In the genomic region with DNA sequence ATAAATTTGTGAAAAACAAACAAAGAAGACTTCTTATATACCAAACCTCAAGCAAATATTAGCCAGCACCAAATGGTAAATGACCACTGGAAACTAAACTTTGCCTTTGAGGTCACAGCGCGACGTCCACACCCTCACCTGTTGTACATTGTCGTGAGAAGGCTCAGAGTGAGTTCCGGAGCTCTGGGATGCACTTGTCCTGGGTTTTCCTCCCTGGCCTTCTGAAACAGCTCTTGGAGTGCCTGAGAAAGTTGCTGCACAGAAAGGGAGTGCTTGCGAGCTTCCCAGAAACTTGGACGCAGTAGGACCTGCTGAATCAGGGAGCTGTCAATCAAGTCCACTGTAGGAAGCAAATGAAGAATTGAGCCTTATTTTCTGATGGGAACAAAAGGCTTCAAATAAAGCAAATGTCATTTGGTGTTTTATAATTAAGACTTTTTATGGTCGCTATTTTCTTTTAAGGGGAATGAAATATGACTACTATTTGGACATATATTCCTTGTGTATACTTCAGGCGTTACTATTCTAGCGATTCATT, we compare ENCODE assay signal across 33 cellular contexts. TPM values are rescaled to one million over a fixed set of nuclear protein-coding genes. Genes with fewer than 3 reads are reported as not detected.
"Had no signal": no experiment of that assay in that cellular context is flagged by ENCODE, and none has a peak within 500 bp of the region (broad histone marks: within the 10 kb centered on the region; RNA-seq: fewer than 3 reads in every experiment).

No MANE protein-coding gene starts in this region.

- H3K4me3 ChIP-seq: Peyer's patch, SJSA1 had no signal

- H3K4me3 Mint-ChIP-seq: activated CD4-positive, alpha-beta T cell treated with anti-CD3 and anti-CD28 coated beads for 36 hours; activated CD4-positive, alpha-beta T cell treated with anti-CD3 and anti-CD28 coated beads, Interleukin-2, amount 10 ng/mL, durations not matched to agents 7 days and 5 days; activated CD8-positive, alpha-beta T cell treated with anti-CD3 and anti-CD28 coated beads, Interleukin-2, amount 10 ng/mL, durations not matched to agents 7 days and 5 days; activated naive CD8-positive, alpha-beta T cell treated with anti-CD3 and anti-CD28 coated beads for 36 hours; activated T-cell treated with anti-CD3 and anti-CD28 coated beads, Interleukin-2, amount 50 U/mL, for 24 hours; T-helper 1 cell treated with Interleukin-12 subunit alpha and Interleukin-12 subunit beta and Interleukin-4 antibody, amounts not matched to agents 30 μg/mL and 1 μg/mL, for 36 hours; T-helper 2 cell treated with Interferon-gamma antibody and Interleukin-4, amounts not matched to agents 5 μg/mL and 100 μg/mL, for 36 hours; WTC11 had no signal

- H3K27me3 ChIP-seq: brain microvascular endothelial cell, Peyer's patch had no signal

- H3K27ac ChIP-seq: brain microvascular endothelial cell, KMS-11, Peyer's patch, SJSA1 had no signal

- H3K36me3 Mint-ChIP-seq: activated naive CD8-positive, alpha-beta T cell treated with anti-CD3 and anti-CD28 coated beads for 36 hours; WTC11 had no signal

- ATAC-seq: activated CD4-positive, alpha-beta T cell treated with anti-CD3 and anti-CD28 coated beads for 36 hours; activated CD4-positive, CD25-positive, alpha-beta regulatory T cell treated with anti-CD3 and anti-CD28 coated beads, Interleukin-2, amount 50 U/mL, for 24 hours; activated CD8-positive, alpha-beta T cell treated with anti-CD3 and anti-CD28 coated beads, Interleukin-2, amount 10 ng/mL, durations not matched to agents 7 days and 5 days; PC-3; WTC11 had no signal

- H3K36me3 ChIP-seq: brain microvascular endothelial cell, Peyer's patch, SJSA1 had no signal

- H3K9me2 ChIP-seq: SK-N-SH had no signal

- H3K9me3 Mint-ChIP-seq: activated CD4-positive, alpha-beta T cell treated with anti-CD3 and anti-CD28 coated beads, Interleukin-2, amount 10 ng/mL, durations not matched to agents 7 days and 5 days; activated naive CD8-positive, alpha-beta T cell treated with anti-CD3 and anti-CD28 coated beads for 36 hours; activated T-cell treated with anti-CD3 and anti-CD28 coated beads, Interleukin-2, amount 50 U/mL, for 24 hours; T-helper 1 cell treated with Interleukin-12 subunit alpha and Interleukin-12 subunit beta and Interleukin-4 antibody, amounts not matched to agents 30 μg/mL and 1 μg/mL, for 36 hours; T-helper 2 cell treated with Interferon-gamma antibody and Interleukin-4, amounts not matched to agents 5 μg/mL and 100 μg/mL, for 36 hours; WTC11 had no signal

- H3K27ac Mint-ChIP-seq: activated CD4-positive, alpha-beta T cell treated with anti-CD3 and anti-CD28 coated beads for 36 hours; activated CD4-positive, alpha-beta T cell treated with anti-CD3 and anti-CD28 coated beads, Interleukin-2, amount 10 ng/mL, durations not matched to agents 7 days and 5 days; activated CD8-positive, alpha-beta T cell treated with anti-CD3 and anti-CD28 coated beads, Interleukin-2, amount 10 ng/mL, durations not matched to agents 7 days and 5 days; activated naive CD8-positive, alpha-beta T cell treated with anti-CD3 and anti-CD28 coated beads for 36 hours; activated T-cell treated with anti-CD3 and anti-CD28 coated beads, Interleukin-2, amount 50 U/mL, for 24 hours; T-helper 1 cell treated with Interleukin-12 subunit alpha and Interleukin-12 subunit beta and Interleukin-4 antibody, amounts not matched to agents 30 μg/mL and 1 μg/mL, for 36 hours; T-helper 2 cell treated with Interferon-gamma antibody and Interleukin-4, amounts not matched to agents 5 μg/mL and 100 μg/mL, for 36 hours; WTC11 had no signal

- H3K9me3 ChIP-seq: Peyer's patch, SJSA1, SK-N-SH had no signal

- H3K4me1 Mint-ChIP-seq: activated CD4-positive, alpha-beta T cell treated with anti-CD3 and anti-CD28 coated beads for 36 hours; activated CD4-positive, alpha-beta T cell treated with anti-CD3 and anti-CD28 coated beads, Interleukin-2, amount 10 ng/mL, durations not matched to agents 7 days and 5 days; activated naive CD8-positive, alpha-beta T cell treated with anti-CD3 and anti-CD28 coated beads for 36 hours had no signal

- H3K9ac ChIP-seq: KMS-11, SK-N-SH had no signal

- H3K4me2 ChIP-seq: KMS-11, SK-N-SH had no signal

- H3K4me1 ChIP-seq: Peyer's patch, SJSA1 had no signal

- DNase-seq: activated CD4-positive, alpha-beta T cell treated with anti-CD3 and anti-CD28 coated beads for 36 hours; activated CD4-positive, alpha-beta T cell treated with anti-CD3 and anti-CD28 coated beads, Interleukin-2, amount 10 ng/mL, durations not matched to agents 7 days and 5 days; activated CD4-positive, alpha-beta T cell treated with anti-CD3 and anti-CD28 coated beads, Interleukin-2, amount 50 U/mL, for 48 hours; activated CD8-positive, alpha-beta T cell treated with anti-CD3 and anti-CD28 coated beads, Interleukin-2, amount 10 ng/mL, durations not matched to agents 7 days and 5 days; activated gamma-delta T cell treated with Interleukin-2 at 50 U/mL for 16 hours; activated naive CD4-positive, alpha-beta T cell treated with anti-CD3 and anti-CD28 coated beads, Interleukin-2, amount 50 U/mL, for 16 hours; activated naive CD8-positive, alpha-beta T cell treated with anti-CD3 and anti-CD28 coated beads for 36 hours; activated T-cell treated with anti-CD3 and anti-CD28 coated beads, Interleukin-2, amount 50 U/mL, for 24 hours; amniotic stem cell; aorta; brain microvascular endothelial cell; central memory CD4-positive, alpha-beta T cell; NCI-H1105 treated with DMSO at 0.1 percent for 48 hours; NCI-H1436; NCI-H1694; NCI-H1930; NCI-H2081 treated with DMSO at 0.1 percent for 48 hours; NCI-H345; NCI-H524 treated with DMSO at 0.1 percent for 48 hours; PC-3; Peyer's patch; RPMI8226; SHP77 treated with DMSO at 0.1 percent for 48 hours; SK-N-SH had no signal

RNA-seq across cellular contexts. Expression of gene DYTN, which starts 11.0 kb away (rescaled TPM):
- total RNA-seq: activated CD4-positive, alpha-beta T cell treated with anti-CD3 and anti-CD28 coated beads for 36 hours; activated CD4-positive, alpha-beta T cell treated with anti-CD3 and anti-CD28 coated beads, Interleukin-2, amount 10 ng/mL, durations not matched to agents 7 days and 5 days; activated CD8-positive, alpha-beta T cell treated with anti-CD3 and anti-CD28 coated beads, Interleukin-2, amount 10 ng/mL, durations not matched to agents 7 days and 5 days; activated naive CD8-positive, alpha-beta T cell treated with anti-CD3 and anti-CD28 coated beads for 36 hours; aorta; LHCN-M2; M059J; NCI-H460; PC-3; Peyer's patch; SJSA1; WTC11 had no signal
- polyA plus RNA-seq: aorta, SK-N-SH had no signal
